10 cellular contexts compared by ENCODE assay signal in the genomic region with DNA sequence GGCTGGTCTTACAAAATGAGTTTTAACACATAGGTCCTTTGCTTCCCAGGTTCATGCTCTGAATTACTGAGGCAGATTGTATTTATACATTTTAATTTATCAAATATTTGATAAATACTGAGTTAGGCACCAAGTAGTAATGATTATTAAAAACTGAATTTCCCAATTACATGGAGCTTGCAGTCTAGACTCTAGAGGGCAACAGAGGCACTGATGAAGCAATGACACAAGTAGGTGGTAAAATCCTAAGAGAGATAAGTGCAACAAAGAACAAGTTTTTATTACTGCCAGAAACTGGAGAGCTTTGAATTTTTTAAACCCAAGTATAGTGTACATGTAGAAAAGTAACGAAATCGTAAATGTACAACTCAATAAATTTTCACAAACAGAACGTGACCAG.
A peak's percentile ranks its signal among the peaks of the same experiment; 100 is the strongest.
DNase-seq lines count a peak whose midpoint lies in the region; ATAC-seq, FAIRE-seq and TF ChIP-seq lines count a peak whose summit lies in the region.
"Had no signal": no experiment of that assay in that cellular context is flagged by ENCODE, and none has a peak within 500 bp of the region (broad histone marks: within the 10 kb centered on the region; RNA-seq: fewer than 3 reads in every experiment).

No MANE protein-coding gene starts in this region.

- no peak overlapping the region for H2BK20ac ChIP-seq in IMR-90 (ENCODE audit: low read depth, low read length)

- intact Hi-C loops in IMR-90 (cut with micrococcal nuclease): no loop called here
- intact Hi-C loops in GM12878 (cut with micrococcal nuclease; ENCODE audit: unreplicated experiment): no loop called here

- POLR2A ChIA-PET in IMR-90 (lab: Charles Lee; ENCODE audit: unreplicated experiment): no interaction called here
- POLR2A ChIA-PET in GM12878 (lab: Charles Lee): no interaction called here

- H2AK5ac ChIP-seq in IMR-90 (ENCODE audit: low read depth, low read length): no peak overlapping the region

- no peak for FAIRE-seq in GM12878 (lab: Jason Lieb, UNC)

- H3K36me3 Mint-ChIP-seq in activated naive CD4-positive, alpha-beta T cell treated with anti-CD3 and anti-CD28 coated beads, Interleukin-2, amount 10 ng/mL, durations not matched to agents 7 days and 5 days: no peaks in the 10 kb centered on the region
- H3K36me3 Mint-ChIP-seq: stimulated activated naive B cell treated with anti-CD40 and anti-IgM and Interleukin-4, amounts not matched to agents 10 μg/mL and 1 μg/mL and 100 μg/mL, for 72 hours had no signal

- H3K4me3 ChIP-seq in IMR-90 (ENCODE audit: insufficient read depth, low read depth, low read length) (no peak overlapping the region), GM12878 (no peak overlapping the region), upper lobe of left lung (no peak overlapping the region)

- no CpG with 5 or more reads among the region's 3 CpGs for WGBS in IMR-90 (ENCODE audit: extremely low coverage in 2 of 2, insufficient read length in 1 of 2), 2 experiments
- WGBS in GM12878 (ENCODE audit: insufficient coverage, insufficient replicate concordance, low lambda C conversion rate, missing lambda C conversion rate): 2% methylated on average over 3 of the region's 3 CpGs
- WGBS in upper lobe of left lung, 2 donors: 74 to 76% methylated on average over 3 of the region's 3 CpGs

- TF ChIP-seq RAD21 in IMR-90 (IDR thresholded peaks at IDR 0.05; ENCODE audit: low read length) (no peak), GM12878 (IDR thresholded peaks at IDR 0.05; ENCODE audit: insufficient read depth, low read depth, low read length) (0 out of 2 replicates have a peak, but pooled peaks have one; percentile 24)

- H2AFZ ChIP-seq in IMR-90 (replicated peaks; ENCODE audit: low read length, poor library complexity) (no peak overlapping the region), GM12878 (ENCODE audit: control insufficient read depth, low read depth, low read length) (no peak overlapping the region)

- dilution Hi-C loops in IMR-90 (cut with HindIII; ENCODE audit: low sequenced_read_pairs, unreplicated experiment): no loop called here

- no peak overlapping the region for H2BK15ac ChIP-seq in IMR-90 (ENCODE audit: low read depth, low read length)

- no peak overlapping the region for H3K4me2 ChIP-seq in IMR-90 (ENCODE audit: low read depth, low read length)
- H3K4me2 ChIP-seq in GM12878 (ENCODE audit: control insufficient read depth, insufficient read depth): no peak overlapping the region

- H3K27me3 ChIP-seq in IMR-90 (ENCODE audit: control insufficient read depth, insufficient read depth, low read length) (no peaks in the 10 kb centered on the region), GM12878 (replicated peaks in 1 of 2; ENCODE audit: control insufficient read depth in 2 of 2, insufficient read depth in 2 of 2, low read length in 1 of 2) (no peaks in the 10 kb centered on the region; a peak in 1 of 4 replicates), upper lobe of left lung (no peaks in the 10 kb centered on the region)

- ATAC-seq in IMR-90 (ENCODE audit: low read depth) (no peak), GM12878 (no peak), upper lobe of left lung (ENCODE audit: low FRiP score in 2 of 2) (peak in 1 of 2 donors; percentile 62), HG03175 (IDR thresholded peaks at IDR 0.05; ENCODE audit: unreplicated experiment) (no peak)
- ATAC-seq: stimulated activated naive B cell treated with anti-CD40 and anti-IgM and Interleukin-4, amounts not matched to agents 10 μg/mL and 1 μg/mL and 100 μg/mL, for 72 hours had no signal

- no peak overlapping the region for H3K9ac ChIP-seq in IMR-90 (ENCODE audit: low read depth, low read length)
- H3K9ac ChIP-seq in GM12878 (ENCODE audit: control insufficient read depth, insufficient read depth, low read length): no peak overlapping the region

- no peaks in the 10 kb centered on the region for H3K9me3 ChIP-seq in IMR-90 (ENCODE audit: control insufficient read depth, insufficient read depth, low read length)
- H3K9me3 ChIP-seq in GM12878 (replicated peaks; ENCODE audit: control insufficient read depth, insufficient read depth, low read length): no peaks in the 10 kb centered on the region
- no peaks in the 10 kb centered on the region for H3K9me3 ChIP-seq in upper lobe of left lung

- no peak overlapping the region for H4K5ac ChIP-seq in IMR-90 (ENCODE audit: low read depth, low read length)

- no TSS peak for BruUV-seq in IMR-90 (replicated peaks; lab: Mats Ljungman, UMichigan)
- BruUV-seq in GM12878 (replicated peaks; lab: Mats Ljungman, UMichigan): no TSS peak

- in situ Hi-C loops in IMR-90 (cut with MboI; ENCODE audit: low sequenced_read_pairs): no loop called here
- in situ Hi-C loops in GM12878 (cut with MboI): no loop called here

- DNase-seq in IMR-90: peak; percentile 16
- no peak for DNase-seq in GM12878 (ENCODE audit: low read depth, low spot score)
- DNase-seq in iris pigment epithelial cell (ENCODE audit: low read depth): peak; percentile 82
- no peak for DNase-seq in upper lobe of left lung
- no peak for DNase-seq in activated naive CD4-positive, alpha-beta T cell treated with anti-CD3 and anti-CD28 coated beads, Interleukin-2, amount 10 ng/mL, durations not matched to agents 7 days and 5 days
- DNase-seq in NCI-H82 treated with DMSO at 0.1 percent for 48 hours (lab: John Stamatoyannopoulos, UW; ENCODE audit: unreplicated experiment): no peak
- DNase-seq: stimulated activated naive B cell treated with anti-CD40 and anti-IgM and Interleukin-4, amounts not matched to agents 10 μg/mL and 1 μg/mL and 100 μg/mL, for 72 hours had no signal

- H3K4me1 Mint-ChIP-seq in activated naive CD4-positive, alpha-beta T cell treated with anti-CD3 and anti-CD28 coated beads, Interleukin-2, amount 10 ng/mL, durations not matched to agents 7 days and 5 days: no peaks in the 10 kb centered on the region
- H3K4me1 Mint-ChIP-seq: stimulated activated naive B cell treated with anti-CD40 and anti-IgM and Interleukin-4, amounts not matched to agents 10 μg/mL and 1 μg/mL and 100 μg/mL, for 72 hours had no signal

- no peak overlapping the region for H2BK5ac ChIP-seq in IMR-90 (ENCODE audit: low read depth, low read length, poor library complexity, severe bottlenecking)

- no peak overlapping the region for H3K4ac ChIP-seq in IMR-90 (ENCODE audit: low read depth, low read length)

- TF ChIP-seq CTCF in IMR-90 (conservative IDR thresholded peaks at IDR 0.05; ENCODE audit: low read depth, low read length) (no peak), GM12878 (IDR thresholded peaks at IDR 0.05 in 2 of 3, conservative IDR thresholded peaks at IDR 0.05 in 1 of 3; ENCODE audit: control insufficient read depth in 2 of 3, extremely low read depth in 1 of 3, insufficient read depth in 1 of 3, low read depth in 3 of 3, low read length in 3 of 3) (peak; percentile 14 to 23 (median 19); a peak in 2 of 6 replicates), upper lobe of left lung (IDR thresholded peaks at IDR 0.05) (peak in 5 of 6 experiments; percentile 21 to 51 (median 37))

- TF ChIP-seq POLR2A in IMR-90 (IDR thresholded peaks at IDR 0.05; ENCODE audit: low read depth, low read length) (no peak), GM12878 (IDR thresholded peaks at IDR 0.05; ENCODE audit: low read depth, low read length) (no peak), upper lobe of left lung (IDR thresholded peaks at IDR 0.05) (no peak)

- no peak overlapping the region for H2AK9ac ChIP-seq in IMR-90 (replicated peaks; ENCODE audit: low read depth, low read length, poor library complexity)

- no peak overlapping the region for H3K23ac ChIP-seq in IMR-90 (ENCODE audit: low read depth, low read length)

- CTCF ChIA-PET in IMR-90 (lab: Yijun Ruan, JAX): no interaction called here
- CTCF ChIA-PET in GM12878 (lab: Yijun Ruan, JAX): interaction anchor here (1.0 to 3.0 kb wide), 3 partner anchors 9 to 573 kb away, joined by 3 to 24 read pairs (median 4); no protein-coding TSS in a partner anchor
- CTCF ChIA-PET in activated naive CD4-positive, alpha-beta T cell treated with anti-CD3 and anti-CD28 coated beads, Interleukin-2, amount 10 ng/mL, durations not matched to agents 7 days and 5 days (lab: Charles Lee): interaction anchor here (0.7 kb wide), 1 partner anchor 12 kb away, joined by 3 read pairs; no protein-coding TSS in a partner anchor

- H4K20me1 ChIP-seq in IMR-90 (ENCODE audit: insufficient read depth, low read length): no peaks in the 10 kb centered on the region
- H4K20me1 ChIP-seq in GM12878 (ENCODE audit: control insufficient read depth, insufficient read depth): no peaks in the 10 kb centered on the region

- H3K4me1 ChIP-seq in IMR-90 (ENCODE audit: control insufficient read depth, insufficient read depth, low read length) (no peaks in the 10 kb centered on the region), GM12878 (ENCODE audit: control insufficient read depth, insufficient read depth, low read length) (no peaks in the 10 kb centered on the region), upper lobe of left lung (no peaks in the 10 kb centered on the region)

- H3K79me1 ChIP-seq in IMR-90 (ENCODE audit: low read depth in 1 of 2, low read length in 2 of 2): no peaks in the 10 kb centered on the region

- H3K27me3 Mint-ChIP-seq in activated naive CD4-positive, alpha-beta T cell treated with anti-CD3 and anti-CD28 coated beads, Interleukin-2, amount 10 ng/mL, durations not matched to agents 7 days and 5 days: no peaks in the 10 kb centered on the region
- H3K27me3 Mint-ChIP-seq: dendritic cell treated with granulocyte-macrophage colony-stimulating factor and Interleukin-4, amounts not matched to agents 40 ng/mL and 50 ng/mL, for 4 days; stimulated activated naive B cell treated with anti-CD40 and anti-IgM and Interleukin-4, amounts not matched to agents 10 μg/mL and 1 μg/mL and 100 μg/mL, for 72 hours had no signal

- peaks cover 1% of the 10 kb centered on the region for H3K9me3 Mint-ChIP-seq in activated naive CD4-positive, alpha-beta T cell treated with anti-CD3 and anti-CD28 coated beads, Interleukin-2, amount 10 ng/mL, durations not matched to agents 7 days and 5 days
- H3K9me3 Mint-ChIP-seq: dendritic cell treated with granulocyte-macrophage colony-stimulating factor and Interleukin-4, amounts not matched to agents 40 ng/mL and 50 ng/mL, for 4 days; stimulated activated naive B cell treated with anti-CD40 and anti-IgM and Interleukin-4, amounts not matched to agents 10 μg/mL and 1 μg/mL and 100 μg/mL, for 72 hours; T-helper 1 cell treated with Interleukin-12 subunit alpha and Interleukin-12 subunit beta and Interleukin-4 antibody, amounts not matched to agents 30 μg/mL and 1 μg/mL, for 36 hours had no signal

- no peak overlapping the region for H4K8ac ChIP-seq in IMR-90 (ENCODE audit: low read depth in 2 of 2, low read length in 2 of 2)

- H2BK120ac ChIP-seq in IMR-90 (ENCODE audit: low read depth, low read length): no peak overlapping the region

- no peak overlapping the region for H4K91ac ChIP-seq in IMR-90 (ENCODE audit: insufficient read depth, low read depth, low read length)

- SMC1A ChIA-PET in GM12878 (lab: Charles Lee; ENCODE audit: uncharacterized antibody, unreplicated experiment): interaction anchor here (2.2 kb wide), 1 partner anchor 12 kb away, joined by 8 read pairs; no protein-coding TSS in a partner anchor

- RAD21 ChIA-PET in GM12878 (lab: Charles Lee; ENCODE audit: unreplicated experiment): interaction anchor here (1.3 to 1.4 kb wide), 2 partner anchors 10 to 11 kb away, joined by 3 read pairs; no protein-coding TSS in a partner anchor

- H3K56ac ChIP-seq in IMR-90 (ENCODE audit: extremely low read depth, insufficient read depth, low read length): no peak overlapping the region

- H3K27ac ChIP-seq in IMR-90 (ENCODE audit: insufficient read depth, low read length) (no peak overlapping the region), GM12878 (ENCODE audit: control insufficient read depth, insufficient read depth) (no peak overlapping the region), upper lobe of left lung (no peak overlapping the region)

- no peak for TF ChIP-seq EP300 in GM12878 (IDR thresholded peaks at IDR 0.05; ENCODE audit: borderline replicate concordance in 1 of 2, control insufficient read depth in 1 of 2, low read depth in 2 of 2, low read length in 2 of 2)
- no peak for TF ChIP-seq EP300 in upper lobe of left lung (IDR thresholded peaks at IDR 0.05)

- H3K9me1 ChIP-seq in IMR-90 (ENCODE audit: insufficient read depth, low read length): no peaks in the 10 kb centered on the region

- H3K36me3 ChIP-seq in IMR-90 (ENCODE audit: control insufficient read depth, insufficient read depth, low read length) (no peaks in the 10 kb centered on the region), GM12878 (ENCODE audit: control insufficient read depth in 2 of 2, insufficient read depth in 2 of 2, low read length in 1 of 2) (no peaks in the 10 kb centered on the region), upper lobe of left lung (no peaks in the 10 kb centered on the region)

- no peak overlapping the region for H3K18ac ChIP-seq in IMR-90 (ENCODE audit: low read depth, low read length)

- no peak overlapping the region for H3K27ac Mint-ChIP-seq in activated naive CD4-positive, alpha-beta T cell treated with anti-CD3 and anti-CD28 coated beads, Interleukin-2, amount 10 ng/mL, durations not matched to agents 7 days and 5 days
- H3K27ac Mint-ChIP-seq: dendritic cell treated with granulocyte-macrophage colony-stimulating factor and Interleukin-4, amounts not matched to agents 40 ng/mL and 50 ng/mL, for 4 days; stimulated activated naive B cell treated with anti-CD40 and anti-IgM and Interleukin-4, amounts not matched to agents 10 μg/mL and 1 μg/mL and 100 μg/mL, for 72 hours; T-helper 1 cell treated with Interleukin-12 subunit alpha and Interleukin-12 subunit beta and Interleukin-4 antibody, amounts not matched to agents 30 μg/mL and 1 μg/mL, for 36 hours had no signal

- H3K14ac ChIP-seq in IMR-90 (replicated peaks; ENCODE audit: low read depth, low read length): no peak overlapping the region

- H3K79me2 ChIP-seq in GM12878 (ENCODE audit: control insufficient read depth, insufficient read depth, low read length): no peaks in the 10 kb centered on the region

- H3K4me3 Mint-ChIP-seq in activated naive CD4-positive, alpha-beta T cell treated with anti-CD3 and anti-CD28 coated beads, Interleukin-2, amount 10 ng/mL, durations not matched to agents 7 days and 5 days: no peak overlapping the region
- H3K4me3 Mint-ChIP-seq: dendritic cell treated with granulocyte-macrophage colony-stimulating factor and Interleukin-4, amounts not matched to agents 40 ng/mL and 50 ng/mL, for 4 days; stimulated activated naive B cell treated with anti-CD40 and anti-IgM and Interleukin-4, amounts not matched to agents 10 μg/mL and 1 μg/mL and 100 μg/mL, for 72 hours; T-helper 1 cell treated with Interleukin-12 subunit alpha and Interleukin-12 subunit beta and Interleukin-4 antibody, amounts not matched to agents 30 μg/mL and 1 μg/mL, for 36 hours had no signal

Comparison
In these comparisons a context has a peak if more than half of its experiments do, and no peak if none do; other contexts are left out.
1. DNase-seq: peak in IMR-90 (single experiment) and iris pigment epithelial cell (single experiment); none in GM12878 (single experiment), upper lobe of left lung (0 of 2), activated naive CD4-positive, alpha-beta T cell treated with anti-CD3 and anti-CD28 coated beads, Interleukin-2, amount 10 ng/mL, durations not matched to agents 7 days and 5 days (single experiment) and NCI-H82 treated with DMSO at 0.1 percent for 48 hours (single experiment).